1 cellular context compared by ENCODE assay signal in genomic region chr20:43457640-43458421, GRCh38.
A peak's percentile ranks its signal among the peaks of the same experiment; 100 is the strongest.
TF ChIP-seq lines count a peak whose summit lies in the region.

TSS of gene SRSF6 (plus strand) at chr20:43457896. CDS start at chr20:43458034, 138 bp downstream.

TF ChIP-seq in HepG2, 621 proteins besides CTCF, POLR2A, EP300 and RAD21 (continued from another document and continues in another):
- TF ChIP-seq USF2 (IDR thresholded peaks at IDR 0.05; ENCODE audit: low read depth, low read length) (peak; percentile 13; the same call in 1 of the 2 replicates), USF2 (CRISPR knock-in tag; IDR thresholded peaks at IDR 0.05; ENCODE audit: borderline replicate concordance) (peak; percentile 64; the same call in 1 of the 2 replicates), ZNF724P (CRISPR knock-in tag; IDR thresholded peaks at IDR 0.05; ENCODE audit: borderline replicate concordance) (peak; percentile 75; the same call in 1 of the 2 replicates), SMARCC2 (IDR thresholded peaks at IDR 0.05) (no peak), TCF7 (IDR thresholded peaks at IDR 0.05; ENCODE audit: low read depth) (no peak), ZNF567 (CRISPR knock-in tag; IDR thresholded peaks at IDR 0.05; ENCODE audit: borderline replicate concordance) (no peak), KLF11 (CRISPR knock-in tag; IDR thresholded peaks at IDR 0.05) (peak; percentile 83; the same call in 1 of the 2 replicates), NCOR1 (IDR thresholded peaks at IDR 0.05; ENCODE audit: borderline replicate concordance, low read length) (peak; percentile 54; the same call in 1 of the 2 replicates), TIGD3 (CRISPR knock-in tag; IDR thresholded peaks at IDR 0.05; ENCODE audit: borderline replicate concordance) (peak; percentile 88; the same call in 1 of the 2 replicates), SETDB1 (CRISPR knock-in tag; IDR thresholded peaks at IDR 0.05; ENCODE audit: borderline replicate concordance) (no peak), YEATS2 (CRISPR knock-in tag; IDR thresholded peaks at IDR 0.05; ENCODE audit: borderline replicate concordance) (peak; percentile 90), SOX13 (IDR thresholded peaks at IDR 0.05) (peak; percentile 68; the same call in 1 of the 2 replicates), SOX13 (CRISPR knock-in tag; conservative IDR thresholded peaks at IDR 0.05 in 1 of 2, IDR thresholded peaks at IDR 0.05 in 1 of 2) (peak in 1 of 2 experiments; percentile 38), ZNF550 (CRISPR knock-in tag; IDR thresholded peaks at IDR 0.05; ENCODE audit: borderline replicate concordance) (no peak), CENPBD1 (CRISPR knock-in tag; IDR thresholded peaks at IDR 0.05; ENCODE audit: borderline replicate concordance, low read depth) (0 out of 2 replicates have a peak, but pooled peaks have one; percentile 26), ZBTB37 (CRISPR knock-in tag; IDR thresholded peaks at IDR 0.05) (no peak), CHD2 (IDR thresholded peaks at IDR 0.05; ENCODE audit: low read depth, low read length) (peak; percentile 10; the same call in 1 of the 2 replicates), ZNF616 (CRISPR knock-in tag; IDR thresholded peaks at IDR 0.05; ENCODE audit: low read depth) (peak; percentile 95), BCL3 (CRISPR knock-in tag; IDR thresholded peaks at IDR 0.05) (peak; percentile 97), NAIF1 (CRISPR knock-in tag; IDR thresholded peaks at IDR 0.05; ENCODE audit: borderline replicate concordance) (0 out of 2 replicates have a peak, but pooled peaks have one; percentile 51), TMF1 (CRISPR knock-in tag; IDR thresholded peaks at IDR 0.05; ENCODE audit: low read depth) (peak; percentile 96), ZNF552 (CRISPR knock-in tag; IDR thresholded peaks at IDR 0.05; ENCODE audit: borderline replicate concordance) (peak; percentile 75; the same call in 1 of the 2 replicates), LRRFIP1 (CRISPR knock-in tag; conservative IDR thresholded peaks at IDR 0.05) (peak; percentile 83; the same call in 1 of the 2 replicates), TCF12 (IDR thresholded peaks at IDR 0.05) (no peak), TCF12 (CRISPR knock-in tag; IDR thresholded peaks at IDR 0.05) (peak; percentile 85; the same call in 1 of the 2 replicates), YEATS4 (CRISPR knock-in tag; IDR thresholded peaks at IDR 0.05; ENCODE audit: borderline replicate concordance) (peak; percentile 100), IRF1 (CRISPR knock-in tag; IDR thresholded peaks at IDR 0.05; ENCODE audit: low read depth) (peak; percentile 91; the same call in 1 of the 2 replicates), AHR (CRISPR knock-in tag; IDR thresholded peaks at IDR 0.05) (peak; percentile 91), CERS6 (CRISPR knock-in tag; IDR thresholded peaks at IDR 0.05) (peak; percentile 95), RELA (CRISPR knock-in tag; IDR thresholded peaks at IDR 0.05) (peak; percentile 82; the same call in 1 of the 2 replicates), FOXA1 (IDR thresholded peaks at IDR 0.05) (no peak), FOXA1 (CRISPR knock-in tag; IDR thresholded peaks at IDR 0.05) (peak; percentile 50), IRF2 (CRISPR knock-in tag; IDR thresholded peaks at IDR 0.05) (peak; percentile 82), PCBP1 (IDR thresholded peaks at IDR 0.05; ENCODE audit: borderline replicate concordance, low read depth, low read length) (peak; percentile 70), ZBTB39 (CRISPR knock-in tag; IDR thresholded peaks at IDR 0.05) (peak; percentile 86; the same call in 1 of the 2 replicates), NFAT5 (CRISPR knock-in tag; IDR thresholded peaks at IDR 0.05) (peak; percentile 99), PAX8 (CRISPR knock-in tag; IDR thresholded peaks at IDR 0.05; ENCODE audit: borderline replicate concordance) (peak; percentile 88; the same call in 1 of the 2 replicates), ZNF343 (CRISPR knock-in tag; IDR thresholded peaks at IDR 0.05) (peak; percentile 57)
